Comparison of ENCODE assay signal across 20 cellular contexts in the genomic region with DNA sequence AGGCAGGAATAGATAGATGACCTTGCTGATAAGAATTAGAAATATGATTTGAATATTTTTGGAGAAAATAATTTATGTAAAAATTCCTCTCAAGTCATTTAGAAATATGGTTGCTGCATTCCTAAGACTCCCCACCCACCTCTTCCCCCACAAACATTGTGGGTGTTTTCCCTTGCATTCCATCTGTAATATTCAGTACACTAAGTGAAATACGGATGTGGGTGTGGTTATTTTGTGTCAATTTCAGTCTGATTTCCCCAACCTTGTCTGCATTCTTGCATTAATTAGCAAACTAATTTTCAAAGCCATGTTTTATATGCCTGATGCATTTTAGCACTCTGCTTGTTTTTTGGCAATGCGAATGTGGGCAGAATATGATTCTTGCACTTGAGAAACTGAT.
A peak's percentile ranks its signal among the peaks of the same experiment; 100 is the strongest.
DNase-seq lines count a peak whose midpoint lies in the region; TF ChIP-seq lines count a peak whose summit lies in the region.
"Had no signal": no experiment of that assay in that cellular context is flagged by ENCODE, and none has a peak within 500 bp of the region (broad histone marks: within the 10 kb centered on the region; RNA-seq: fewer than 3 reads in every experiment).

No MANE protein-coding gene starts in this region.

- TF ChIP-seq POLR2A in breast epithelium (IDR thresholded peaks at IDR 0.05), result no peak

- no peaks in the 10 kb centered on the region for H3K4me1 ChIP-seq in breast epithelium

- H3K4me3 Mint-ChIP-seq in MCF 10A (ENCODE audit: unreplicated experiment) (no peak overlapping the region), chondrocyte (ENCODE audit: unreplicated experiment) (peak overlapping the region; percentile 7), osteocyte (ENCODE audit: unreplicated experiment) (no peak overlapping the region), HFFc6 (no peak overlapping the region)

- H3K27ac Mint-ChIP-seq in MCF 10A (ENCODE audit: low read depth, unreplicated experiment) (peak overlapping the region; percentile 51), chondrocyte (ENCODE audit: unreplicated experiment) (peak overlapping the region; percentile 95), osteocyte (ENCODE audit: unreplicated experiment) (peak overlapping the region; percentile 80), HFFc6 (no peak overlapping the region)

- DNase-seq in MCF 10A (ENCODE audit: unreplicated experiment) (no peak), breast epithelium (ENCODE audit: low spot score in 2 of 2) (no peak), chondrocyte (ENCODE audit: low spot score) (no peak), osteocyte (ENCODE audit: extremely low spot score, unreplicated experiment) (no peak), NCI-H2227 treated with DMSO at 0.1 percent for 48 hours (lab: John Stamatoyannopoulos, UW) (no peak), nucleus accumbens (lab: John Stamatoyannopoulos, UW) (no peak), HFFc6 (no peak)
- DNase-seq: ACHN, DMS153, GM23248, H7, KG1, MM.1S, NCI-H1417, NCI-H1694, NCI-H2029 treated with DMSO at 0.1 percent for 48 hours, NCI-H526 treated with DMSO at 0.1 percent for 48 hours, SJCRH30 had no signal

- no peaks in the 10 kb centered on the region for H3K9me3 ChIP-seq in breast epithelium
- H3K9me3 ChIP-seq: SJCRH30 had no signal

- BruUV-seq in MCF 10A (replicated peaks; lab: Mats Ljungman, UMichigan), result no TSS peak

- no peak overlapping the region for H3K4me3 ChIP-seq in breast epithelium
- H3K4me3 ChIP-seq: GM12878, GM23248, SJCRH30 had no signal

- no peaks in the 10 kb centered on the region for H3K36me3 ChIP-seq in breast epithelium
- H3K36me3 ChIP-seq: SJCRH30 had no signal

- H3K27me3 ChIP-seq in breast epithelium, result no peaks in the 10 kb centered on the region
- H3K27me3 ChIP-seq: SJCRH30 had no signal

- CTCF ChIA-PET in MCF 10A (lab: Yijun Ruan, JAX), result no interaction called here

- H3K36me3 Mint-ChIP-seq in MCF 10A (ENCODE audit: insufficient read depth, unreplicated experiment), result no peaks in the 10 kb centered on the region
- H3K36me3 Mint-ChIP-seq in chondrocyte (ENCODE audit: low read depth), result no peaks in the 10 kb centered on the region
- H3K36me3 Mint-ChIP-seq in osteocyte (ENCODE audit: unreplicated experiment), result no peaks in the 10 kb centered on the region
- H3K36me3 Mint-ChIP-seq in HFFc6 (ENCODE audit: low read depth), result 0 out of 2 replicates have a peak, but pooled peaks cover 4% of the 10 kb centered on the region

- no peaks in the 10 kb centered on the region for H3K9me3 Mint-ChIP-seq in MCF 10A (ENCODE audit: unreplicated experiment)
- H3K9me3 Mint-ChIP-seq in chondrocyte (ENCODE audit: low read depth), result peaks cover 4% of the 10 kb centered on the region
- no peaks in the 10 kb centered on the region for H3K9me3 Mint-ChIP-seq in osteocyte (ENCODE audit: unreplicated experiment)
- H3K9me3 Mint-ChIP-seq in HFFc6, result peaks cover 62% of the 10 kb centered on the region

- intact Hi-C loops in MCF 10A (cut with micrococcal nuclease) (no loop called here), breast epithelium (cut with DNase I; ENCODE audit: low total_unique reads) (no loop called here)

- H3K4me1 Mint-ChIP-seq in MCF 10A (ENCODE audit: insufficient read depth, unreplicated experiment) (peaks cover 32% of the 10 kb centered on the region), chondrocyte (ENCODE audit: low read depth) (peaks cover 73% of the 10 kb centered on the region), osteocyte (ENCODE audit: unreplicated experiment) (peaks cover 61% of the 10 kb centered on the region), HFFc6 (ENCODE audit: low read depth) (no peaks in the 10 kb centered on the region)

- TF ChIP-seq CTCF in MCF 10A (IDR thresholded peaks at IDR 0.05; ENCODE audit: unreplicated experiment) (no peak), breast epithelium (IDR thresholded peaks at IDR 0.05) (no peak), chondrocyte (IDR thresholded peaks at IDR 0.05) (no peak), osteocyte (IDR thresholded peaks at IDR 0.05) (no peak), HFFc6 (IDR thresholded peaks at IDR 0.05) (no peak)

- H3K27me3 Mint-ChIP-seq in MCF 10A (ENCODE audit: insufficient read depth, unreplicated experiment), result no peaks in the 10 kb centered on the region
- H3K27me3 Mint-ChIP-seq in chondrocyte (ENCODE audit: low read depth), result no peaks in the 10 kb centered on the region
- H3K27me3 Mint-ChIP-seq in osteocyte (ENCODE audit: unreplicated experiment), result no peaks in the 10 kb centered on the region
- no peaks in the 10 kb centered on the region; the same call in 1 of the 2 replicates for H3K27me3 Mint-ChIP-seq in HFFc6 (ENCODE audit: insufficient read depth)

- H3K27ac ChIP-seq in breast epithelium, result no peak overlapping the region
- H3K27ac ChIP-seq: 22Rv1, GM23248, SJCRH30 had no signal

- POLR2A ChIA-PET in MCF 10A (lab: Yijun Ruan, JAX), result no interaction called here
